8 cellular contexts compared by ENCODE assay signal in the genomic region with DNA sequence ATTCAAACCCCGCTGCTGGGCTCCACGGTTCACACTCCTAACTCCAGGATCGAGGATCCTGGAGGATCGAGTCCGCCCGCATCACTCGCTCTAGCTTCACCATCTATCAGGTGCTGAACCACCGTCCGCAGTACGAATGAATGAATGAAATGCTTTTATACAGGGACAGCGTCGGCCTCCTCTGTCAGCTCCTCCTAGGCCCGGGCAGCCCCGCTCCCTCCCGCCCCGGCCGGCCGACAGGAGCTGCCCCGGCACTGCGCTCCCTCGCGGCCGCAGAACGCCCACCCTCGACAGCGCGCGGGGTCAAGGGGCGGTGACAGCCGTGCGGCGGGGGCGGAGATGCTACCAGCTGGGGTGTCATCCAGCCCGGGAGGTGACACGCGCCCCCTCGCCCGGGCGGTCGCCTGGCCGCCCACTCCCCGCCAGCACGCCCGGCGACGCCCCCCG. TPM values are rescaled to one million over a fixed set of nuclear protein-coding genes. Genes with fewer than 3 reads are reported as not detected.
DNase-seq lines count a peak whose midpoint lies in the region; ATAC-seq and TF ChIP-seq lines count a peak whose summit lies in the region.

No MANE protein-coding gene starts in this region.

- H3K27ac ChIP-seq in AG04450 (ENCODE audit: low read depth, low read length): no peak overlapping the region

- TF ChIP-seq CTCF in AG04450 (IDR thresholded peaks at IDR 0.05; ENCODE audit: low read depth, low read length) (no peak), fibroblast of pulmonary artery (IDR thresholded peaks at IDR 0.05; ENCODE audit: low read length, missing control alignments) (no peak)

- H3K4me3 ChIP-seq in AG04450 (ENCODE audit: low read depth, low read length): peak overlapping the region; percentile 76
- H3K4me3 ChIP-seq in fibroblast of pulmonary artery (replicated peaks; ENCODE audit: low read depth, low read length): peak overlapping the region; percentile 85
- H3K4me3 ChIP-seq in neuron (ENCODE audit: low read length): peak overlapping the region; percentile 89

- H3K9me3 ChIP-seq in AG04450 (ENCODE audit: control insufficient read depth, insufficient read depth, low read length): no peaks in the 10 kb centered on the region; the same call in 1 of the 2 replicates
- peaks cover 4% of the 10 kb centered on the region for H3K9me3 ChIP-seq in neuron (ENCODE audit: low read length)

- POLR2A ChIA-PET in AG04450 (lab: Yijun Ruan, JAX): interaction anchor here (0.7 to 1.5 kb wide), 3 partner anchors 126 to 174 kb away, joined by 3 to 5 read pairs (median 3); a partner anchor contains a TSS

- H3K27me3 ChIP-seq in AG04450 (ENCODE audit: control insufficient read depth, insufficient read depth, low read length) (peaks cover 2% of the 10 kb centered on the region), neuron (ENCODE audit: insufficient read depth, low read length) (no peaks in the 10 kb centered on the region)

- peak; percentile 41 for ATAC-seq in GM18519 (IDR thresholded peaks at IDR 0.05; ENCODE audit: low FRiP score, unreplicated experiment)
- peak; percentile 60 for ATAC-seq in HG03066 (IDR thresholded peaks at IDR 0.05; ENCODE audit: low read depth, unreplicated experiment)

- peak overlapping the region; percentile 93 for H2AFZ ChIP-seq in neuron (ENCODE audit: low read depth, low read length)

- no peak for DNase-seq in AG04450 (ENCODE audit: low read depth, low spot score)
- peak; percentile 31 to 51 for DNase-seq in NOMO-1 (lab: John Stamatoyannopoulos, UW; ENCODE audit: unreplicated experiment in 2 of 2)
- DNase-seq in activated T-cell treated with anti-CD3 and anti-CD28 coated beads, Interleukin-2, amount 50 U/mL, for 48 hours: peak; percentile 87 to 91
- DNase-seq in fibroblast of pulmonary artery (ENCODE audit: low read depth): peak; percentile 48
- peak; percentile 35 for DNase-seq in superior temporal gyrus (ENCODE audit: extremely low spot score)

- H3K36me3 ChIP-seq in neuron (ENCODE audit: insufficient read depth, low read length): peaks cover 21% of the 10 kb centered on the region

- H3K4me1 ChIP-seq in neuron (ENCODE audit: insufficient read depth, low read length): peaks cover 14% of the 10 kb centered on the region

- CTCF ChIA-PET in AG04450 (lab: Charles Lee): interaction anchor here (0.6 to 1.7 kb wide), 7 partner anchors 9 to 183 kb away, joined by 3 to 8 read pairs (median 3); no protein-coding TSS in a partner anchor

RNA-seq across cellular contexts. Expression of a gene that starts 0.5 kb away (rescaled TPM):
- 21.4 and 36.1 TPM in 2 replicates for polyA plus RNA-seq in AG04450 (2011; rRNA removed)
- 33.1 and 53.7 TPM in 2 replicates for polyA minus RNA-seq in AG04450 (2011; rRNA and poly(A)+ RNA removed)

RNA-seq across cellular contexts. Expression of a gene that starts 28.7 kb away (rescaled TPM):
- polyA plus RNA-seq in AG04450 (2011; rRNA removed): not detected in 2 replicates
- not detected in 2 replicates for polyA minus RNA-seq in AG04450 (2011; rRNA and poly(A)+ RNA removed)

RNA-seq across cellular contexts. Expression of a gene that starts 42.5 kb away (rescaled TPM):
- 3.5 and 5.5 TPM in 2 replicates for polyA plus RNA-seq in AG04450 (2011; rRNA removed)
- 3.0 and 4.3 TPM in 2 replicates for polyA minus RNA-seq in AG04450 (2011; rRNA and poly(A)+ RNA removed)

RNA-seq across cellular contexts. Expression of a gene that starts 46.5 kb away (rescaled TPM):
- polyA plus RNA-seq in AG04450 (2011; rRNA removed): not detected in 2 replicates
- 0.17 TPM in 1 of 2 replicates, not detected in the other for polyA minus RNA-seq in AG04450 (2011; rRNA and poly(A)+ RNA removed)
